ENCODE assay signal across 27 cellular contexts in the genomic region with DNA sequence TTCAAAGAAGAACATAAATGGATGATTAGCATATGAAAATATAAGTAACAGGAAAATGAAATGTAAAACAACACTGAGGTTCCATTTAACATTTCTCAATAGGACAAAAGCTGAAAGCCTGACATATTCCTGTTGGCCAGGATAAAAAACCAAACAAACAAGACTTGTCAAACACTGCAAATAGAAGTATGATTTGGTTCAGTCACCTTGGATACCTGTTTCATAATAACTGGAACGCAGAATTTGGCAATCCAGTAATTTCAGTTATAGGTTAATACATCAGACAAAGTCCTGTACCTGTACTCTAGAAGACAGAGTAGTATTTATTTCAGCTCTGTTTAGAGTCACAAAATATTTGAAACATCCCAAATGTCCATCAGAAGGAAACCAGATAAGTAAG. TPM values are rescaled to one million over a fixed set of nuclear protein-coding genes. Genes with fewer than 3 reads are reported as not detected.
"Had no signal": no experiment of that assay in that cellular context is flagged by ENCODE, and none has a peak within 500 bp of the region (broad histone marks: within the 10 kb centered on the region; RNA-seq: fewer than 3 reads in every experiment).

No MANE protein-coding gene starts in this region.

- H3K27me3 ChIP-seq: esophagus squamous epithelium, heart right ventricle, neural progenitor cell had no signal

- H3K27ac Mint-ChIP-seq: activated CD4-positive, alpha-beta T cell treated with anti-CD3 and anti-CD28 coated beads, Interleukin-2, amount 10 ng/mL, durations not matched to agents 7 days and 5 days; activated CD8-positive, alpha-beta T cell treated with anti-CD3 and anti-CD28 coated beads for 36 hours; activated T-helper 17 cell treated with anti-CD3 and anti-CD28 coated beads, Interleukin-2, amount 50 U/mL, for 72 hours; natural killer cell; neural progenitor cell had no signal

- H3K27ac ChIP-seq: epithelial cell of prostate, esophagus squamous epithelium, heart right ventricle, left ventricle myocardium inferior, neural progenitor cell, skin epidermis, thoracic aorta had no signal

- H3K4me3 ChIP-seq: esophagus squamous epithelium, heart right ventricle, left ventricle myocardium inferior, neural progenitor cell, skin epidermis, thoracic aorta had no signal

- DNase-seq: activated CD4-positive, alpha-beta T cell treated with anti-CD3 and anti-CD28 coated beads for 1 hour; activated CD4-positive, alpha-beta T cell treated with anti-CD3 and anti-CD28 coated beads, Interleukin-2, amount 10 ng/mL, durations not matched to agents 7 days and 5 days; activated CD8-positive, alpha-beta T cell treated with anti-CD3 and anti-CD28 coated beads for 36 hours; activated gamma-delta T cell treated with Interleukin-2 at 50 U/mL for 16 hours; activated naive CD4-positive, alpha-beta T cell treated with anti-CD3 and anti-CD28 coated beads, Interleukin-2, amount 50 U/mL, for 16 hours; activated T-cell treated with anti-CD3 and anti-CD28 coated beads, Interleukin-2, amount 50 U/mL, for 4 hours; amniotic stem cell; dermis blood vessel endothelial cell; effector CD4-positive, alpha-beta T cell; esophagus squamous epithelium; foreskin melanocyte; heart right ventricle; kidney glomerular epithelial cell; left ventricle myocardium inferior; mesenchymal stem cell; natural killer cell; occipital lobe; stimulated activated CD4-positive, alpha-beta T cell treated with anti-CD3 and anti-CD28 coated beads, Interleukin-12 subunit alpha, Interleukin-12 subunit beta, amount 100 ng/mL, for 4 hours; stimulated activated CD4-positive, alpha-beta T cell treated with anti-CD3 and anti-CD28 coated beads, Interleukin-4, amount 100 ng/mL, for 1 hour; stimulated activated naive CD8-positive, alpha-beta T cell treated with anti-CD3 and anti-CD28 coated beads, Interleukin-15, Interleukin-2, amounts not matched to agents 100 U/mL and 50 U/mL, for 24 hours; T-helper 2 cell had no signal

- H3K9me3 Mint-ChIP-seq: activated CD4-positive, alpha-beta T cell treated with anti-CD3 and anti-CD28 coated beads, Interleukin-2, amount 10 ng/mL, durations not matched to agents 7 days and 5 days; activated T-cell treated with anti-CD3 and anti-CD28 coated beads, Interleukin-2, amount 50 U/mL, for 4 hours; natural killer cell had no signal

- H3K36me3 Mint-ChIP-seq: natural killer cell, neural progenitor cell had no signal

- H3K9me3 ChIP-seq: esophagus squamous epithelium, thoracic aorta had no signal

- H3K4me3 Mint-ChIP-seq: activated CD4-positive, alpha-beta T cell treated with anti-CD3 and anti-CD28 coated beads, Interleukin-2, amount 10 ng/mL, durations not matched to agents 7 days and 5 days; activated CD8-positive, alpha-beta T cell treated with anti-CD3 and anti-CD28 coated beads for 36 hours; activated T-cell treated with anti-CD3 and anti-CD28 coated beads, Interleukin-2, amount 50 U/mL, for 4 hours; activated T-helper 17 cell treated with anti-CD3 and anti-CD28 coated beads, Interleukin-2, amount 50 U/mL, for 72 hours; natural killer cell; neural progenitor cell had no signal

- ATAC-seq: activated CD8-positive, alpha-beta T cell treated with anti-CD3 and anti-CD28 coated beads for 36 hours; activated T-cell treated with anti-CD3 and anti-CD28 coated beads, Interleukin-2, amount 50 U/mL, for 4 hours; activated T-helper 17 cell treated with anti-CD3 and anti-CD28 coated beads, Interleukin-2, amount 50 U/mL, for 72 hours; heart right ventricle; natural killer cell; sciatic nerve; stimulated activated naive CD8-positive, alpha-beta T cell treated with anti-CD3 and anti-CD28 coated beads, Interleukin-15, Interleukin-2, amounts not matched to agents 100 U/mL and 50 U/mL, for 24 hours had no signal

- H3K4me1 Mint-ChIP-seq: activated CD4-positive, alpha-beta T cell treated with anti-CD3 and anti-CD28 coated beads, Interleukin-2, amount 10 ng/mL, durations not matched to agents 7 days and 5 days; activated T-helper 17 cell treated with anti-CD3 and anti-CD28 coated beads, Interleukin-2, amount 50 U/mL, for 72 hours; natural killer cell; neural progenitor cell had no signal

- H3K4me1 ChIP-seq: esophagus squamous epithelium, heart right ventricle, left ventricle myocardium inferior, neural progenitor cell had no signal

- H3K36me3 ChIP-seq: esophagus squamous epithelium, heart right ventricle, left ventricle myocardium inferior, neural progenitor cell, thoracic aorta had no signal

RNA-seq across cellular contexts. Expression of a gene that starts 16.5 kb away (rescaled TPM):
- total RNA-seq: activated T-helper 17 cell treated with anti-CD3 and anti-CD28 coated beads, Interleukin-2, amount 50 U/mL, for 72 hours; natural killer cell had no signal
